Comparison of ENCODE assay signal across 9 cellular contexts in genomic region chr4:108622022-108622421, GRCh38. TPM values are rescaled to one million over a fixed set of nuclear protein-coding genes. Genes with fewer than 3 reads are reported as not detected.
DNase-seq lines count a peak whose midpoint lies in the region; ATAC-seq and TF ChIP-seq lines count a peak whose summit lies in the region.
"Had no signal": no experiment of that assay in that cellular context is flagged by ENCODE, and none has a peak within 500 bp of the region (broad histone marks: within the 10 kb centered on the region; RNA-seq: fewer than 3 reads in every experiment).

No MANE protein-coding gene starts in this region.

- ATAC-seq in activated CD8-positive, alpha-beta memory T cell treated with anti-CD3 and anti-CD28 coated beads, Interleukin-2, amount 10 ng/mL, durations not matched to agents 7 days and 5 days = no peak
- ATAC-seq in T-cell (replicated peaks in 1 of 4) = no peak

- no peak overlapping the region for H2AFZ ChIP-seq in fibroblast of lung (ENCODE audit: low read length)

- H3K27ac Mint-ChIP-seq in activated CD8-positive, alpha-beta memory T cell treated with anti-CD3 and anti-CD28 coated beads, Interleukin-2, amount 10 ng/mL, durations not matched to agents 7 days and 5 days = peak overlapping the region; percentile 49
- H3K27ac Mint-ChIP-seq in T-cell = peak overlapping the region in 1 of 2 donors; percentile 55

- H3K27me3 ChIP-seq in fibroblast of lung (ENCODE audit: control insufficient read depth, insufficient read depth, low read length) (no peaks in the 10 kb centered on the region), skeletal muscle satellite cell (ENCODE audit: control insufficient read depth, insufficient read depth, low read length) (no peaks in the 10 kb centered on the region)

- peaks cover 39% of the 10 kb centered on the region for H3K79me2 ChIP-seq in fibroblast of lung (ENCODE audit: control insufficient read depth, insufficient read depth, low read length)

- H3K27ac ChIP-seq in fibroblast of lung (ENCODE audit: insufficient read depth, low read length) = peak overlapping the region; percentile 18

- H3K9me3 ChIP-seq in fibroblast of lung (ENCODE audit: control insufficient read depth, insufficient read depth, low read depth, low read length) = no peaks in the 10 kb centered on the region
- H3K9me3 ChIP-seq in skeletal muscle satellite cell (replicated peaks; ENCODE audit: low read length) = no peaks in the 10 kb centered on the region

- CTCF ChIA-PET in activated CD8-positive, alpha-beta memory T cell treated with anti-CD3 and anti-CD28 coated beads, Interleukin-2, amount 10 ng/mL, durations not matched to agents 7 days and 5 days (lab: Charles Lee) = no interaction called here
- CTCF ChIA-PET in T-cell (lab: Charles Lee) = no interaction called here

- peaks cover 11% of the 10 kb centered on the region for H3K4me1 ChIP-seq in fibroblast of lung (ENCODE audit: control insufficient read depth, extremely low read depth, insufficient read depth, low read length)
- peaks cover 22% of the 10 kb centered on the region for H3K4me1 ChIP-seq in skeletal muscle satellite cell (ENCODE audit: control insufficient read depth, insufficient read depth, low read length)

- peak overlapping the region; percentile 87 for H3K4me3 Mint-ChIP-seq in activated CD8-positive, alpha-beta memory T cell treated with anti-CD3 and anti-CD28 coated beads, Interleukin-2, amount 10 ng/mL, durations not matched to agents 7 days and 5 days
- peak overlapping the region; percentile 95 for H3K4me3 Mint-ChIP-seq in T-cell

- H3K4me3 ChIP-seq in fibroblast of lung (replicated peaks in 1 of 4; ENCODE audit: control extremely low read depth in 1 of 4, insufficient read depth in 1 of 4, low read depth in 3 of 4, low read length in 4 of 4) (peak overlapping the region; percentile 73 to 100 (median 92)), skeletal muscle satellite cell (ENCODE audit: low read length) (peak overlapping the region; percentile 84)

- H3K27me3 Mint-ChIP-seq in activated CD8-positive, alpha-beta memory T cell treated with anti-CD3 and anti-CD28 coated beads, Interleukin-2, amount 10 ng/mL, durations not matched to agents 7 days and 5 days = no peaks in the 10 kb centered on the region
- H3K27me3 Mint-ChIP-seq in T-cell = no peaks in the 10 kb centered on the region

- POLR2A ChIA-PET in T-cell (lab: Charles Lee) = interaction anchor here in 1 of 2 donors (1.6 to 1.8 kb wide), 2 partner anchors 9 to 26 kb away, joined by 3 to 11 read pairs; no protein-coding TSS in a partner anchor

- no peaks in the 10 kb centered on the region for H3K9me3 Mint-ChIP-seq in activated CD8-positive, alpha-beta memory T cell treated with anti-CD3 and anti-CD28 coated beads, Interleukin-2, amount 10 ng/mL, durations not matched to agents 7 days and 5 days (ENCODE audit: low read depth)
- H3K9me3 Mint-ChIP-seq in T-cell = no peaks in the 10 kb centered on the region

- peaks cover 60% of the 10 kb centered on the region for H3K36me3 Mint-ChIP-seq in activated CD8-positive, alpha-beta memory T cell treated with anti-CD3 and anti-CD28 coated beads, Interleukin-2, amount 10 ng/mL, durations not matched to agents 7 days and 5 days
- H3K36me3 Mint-ChIP-seq in T-cell = peaks cover 33% of the 10 kb centered on the region

- H3K36me3 ChIP-seq in fibroblast of lung (ENCODE audit: control insufficient read depth, insufficient read depth, low read length) (peaks cover 24% of the 10 kb centered on the region), skeletal muscle satellite cell (ENCODE audit: insufficient read depth, low read length) (peaks cover 63% of the 10 kb centered on the region)

- H3K4me2 ChIP-seq in fibroblast of lung (ENCODE audit: extremely low read depth, insufficient read depth, low read length) = peak overlapping the region; percentile 95
- peak overlapping the region; percentile 97 for H3K4me2 ChIP-seq in skeletal muscle satellite cell (ENCODE audit: low read length)

- H3K9ac ChIP-seq in fibroblast of lung (ENCODE audit: insufficient read depth, low read length) = no peak overlapping the region
- H3K9ac ChIP-seq in skeletal muscle satellite cell (ENCODE audit: low read depth, low read length) = peak overlapping the region; percentile 95

- peaks cover 45% of the 10 kb centered on the region for H3K4me1 Mint-ChIP-seq in activated CD8-positive, alpha-beta memory T cell treated with anti-CD3 and anti-CD28 coated beads, Interleukin-2, amount 10 ng/mL, durations not matched to agents 7 days and 5 days
- peaks cover 49 to 59% (median 59%) of the 10 kb centered on the region in 3 donors for H3K4me1 Mint-ChIP-seq in T-cell

- no peak for DNase-seq in activated CD8-positive, alpha-beta memory T cell treated with anti-CD3 and anti-CD28 coated beads, Interleukin-2, amount 10 ng/mL, durations not matched to agents 7 days and 5 days
- DNase-seq in activated CD8-positive, alpha-beta memory T cell treated with anti-CD3 and anti-CD28 coated beads for 24 hours = no peak
- DNase-seq in T-cell = no peak
- DNase-seq in fibroblast of lung (ENCODE audit: low read depth in 2 of 2) = no peak
- DNase-seq in NCI-H1436 treated with DMSO at 0.1 percent for 48 hours (lab: John Stamatoyannopoulos, UW) = no peak
- DNase-seq in hepatic stellate cell (ENCODE audit: low spot score) = no peak
- no peak for DNase-seq in HuH-7.5 (ENCODE audit: low spot score)
- DNase-seq: NCI-H226 had no signal

- TF ChIP-seq CTCF in fibroblast of lung (conservative IDR thresholded peaks at IDR 0.05 in 1 of 2, IDR thresholded peaks at IDR 0.05 in 1 of 2; ENCODE audit: low read depth in 1 of 2, low read length in 2 of 2) = no peak

- no peaks in the 10 kb centered on the region for H4K20me1 ChIP-seq in fibroblast of lung (ENCODE audit: control insufficient read depth, extremely low read depth, insufficient read depth, low read length)

RNA-seq across cellular contexts. Expression of gene RPL34, which starts 1.6 kb away (rescaled TPM):
- 100 to 1,000 TPM; 912 to 994 TPM for total RNA-seq in activated CD8-positive, alpha-beta memory T cell treated with anti-CD3 and anti-CD28 coated beads, Interleukin-2, amount 10 ng/mL, durations not matched to agents 7 days and 5 days
- total RNA-seq in T-cell (1,000 to 10,000 TPM; 2,434 to 3,142 (median 2,791) TPM), fibroblast of lung (625 and 867 TPM in 2 replicates)
- 1,508 and 1,935 TPM in 2 replicates for polyA plus RNA-seq in fibroblast of lung
- polyA plus RNA-seq in fibroblast of lung (2012) = 2,031 and 2,402 TPM in 2 replicates
- polyA minus RNA-seq in fibroblast of lung (ENCODE audit: low replicate concordance) = 166 and 178 TPM in 2 replicates
- total RNA-seq in skeletal muscle satellite cell (2012; rRNA removed) = 612 and 910 TPM in 2 replicates

RNA-seq across cellular contexts. Expression of gene OSTC, which starts 28.4 kb away (rescaled TPM):
- total RNA-seq in activated CD8-positive, alpha-beta memory T cell treated with anti-CD3 and anti-CD28 coated beads, Interleukin-2, amount 10 ng/mL, durations not matched to agents 7 days and 5 days = 10 to 100 TPM; 48.2 to 71.2 TPM
- total RNA-seq in T-cell (10 to 100 TPM; 25.7 to 56.0 (median 51.1) TPM), fibroblast of lung (108 and 171 TPM in 2 replicates)
- polyA plus RNA-seq in fibroblast of lung = 154 and 312 TPM in 2 replicates
- polyA plus RNA-seq in fibroblast of lung (2012) = 141 and 249 TPM in 2 replicates
- polyA minus RNA-seq in fibroblast of lung (ENCODE audit: low replicate concordance) = 19.7 and 45.2 TPM in 2 replicates
- total RNA-seq in skeletal muscle satellite cell (2012; rRNA removed) = 325 and 395 TPM in 2 replicates
